1 cellular context compared by ENCODE assay signal in the genomic region with DNA sequence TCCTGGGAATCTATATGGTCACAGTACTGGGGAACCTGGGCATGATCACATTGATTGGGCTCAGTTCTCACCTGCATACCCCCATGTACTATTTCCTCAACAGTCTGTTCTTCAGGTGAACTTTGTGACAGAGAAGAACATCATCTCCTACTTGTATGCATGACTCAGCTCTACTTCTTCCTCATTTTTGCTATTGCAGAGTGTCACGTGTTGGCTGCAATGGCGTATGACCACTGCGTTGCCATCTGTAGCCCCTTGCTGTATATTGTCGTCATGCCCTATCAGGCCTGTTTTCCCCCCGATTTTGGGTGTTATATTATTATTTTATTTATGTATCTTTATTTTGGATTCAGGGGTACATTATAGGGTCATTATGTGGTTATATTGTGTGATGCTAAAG.
TF ChIP-seq lines count a peak whose summit lies in the region.

No MANE protein-coding gene starts in this region.

TF ChIP-seq in K562, 482 proteins besides CTCF, POLR2A, EP300 and RAD21 (continued from another document and continues in another):
- TF ChIP-seq, protein P1, sequence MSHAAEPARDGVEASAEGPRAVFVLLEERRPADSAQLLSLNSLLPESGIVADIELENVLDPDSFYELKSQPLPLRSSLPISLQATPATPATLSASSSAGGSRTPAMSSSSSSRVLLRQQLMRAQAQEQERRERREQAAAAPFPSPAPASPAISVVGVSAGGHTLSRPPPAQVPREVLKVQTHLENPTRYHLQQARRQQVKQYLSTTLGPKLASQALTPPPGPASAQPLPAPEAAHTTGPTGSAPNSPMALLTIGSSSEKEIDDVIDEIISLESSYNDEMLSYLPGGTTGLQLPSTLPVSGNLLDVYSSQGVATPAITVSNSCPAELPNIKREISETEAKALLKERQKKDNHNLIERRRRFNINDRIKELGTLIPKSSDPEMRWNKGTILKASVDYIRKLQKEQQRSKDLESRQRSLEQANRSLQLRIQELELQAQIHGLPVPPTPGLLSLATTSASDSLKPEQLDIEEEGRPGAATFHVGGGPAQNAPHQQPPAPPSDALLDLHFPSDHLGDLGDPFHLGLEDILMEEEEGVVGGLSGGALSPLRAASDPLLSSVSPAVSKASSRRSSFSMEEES (CRISPR knock-in tag; IDR thresholded peaks at IDR 0.05) = no peak
- TF ChIP-seq CTCFL (IDR thresholded peaks at IDR 0.05; ENCODE audit: borderline replicate concordance, insufficient read depth, low read depth, low read length, poor library complexity, severe bottlenecking) (no peak), BHLHE40 (IDR thresholded peaks at IDR 0.05; ENCODE audit: low read length) (peak; percentile 60), GABPB1 (CRISPR knock-in tag; IDR thresholded peaks at IDR 0.05) (no peak), FUS (optimal IDR thresholded peaks at IDR 0.05; ENCODE audit: low read depth, low read length) (no peak), CREM (IDR thresholded peaks at IDR 0.05; ENCODE audit: low read depth) (0 out of 2 replicates have a peak, but pooled peaks have one; percentile 23), RBM17 (IDR thresholded peaks at IDR 0.05; ENCODE audit: borderline replicate concordance, low read depth, low read length) (no peak), SMAD4 (CRISPR knock-in tag; conservative IDR thresholded peaks at IDR 0.05) (peak; percentile 62; the same call in 1 of the 2 replicates), TAF15 (IDR thresholded peaks at IDR 0.05; ENCODE audit: low read depth, low read length) (no peak), EGR1 (conservative IDR thresholded peaks at IDR 0.05) (no peak), FOSL1 (tag; conservative IDR thresholded peaks at IDR 0.05) (peak; percentile 42; the same call in 1 of the 2 replicates), ZNF57 (CRISPR knock-in tag; IDR thresholded peaks at IDR 0.05) (no peak), ZNF584 (CRISPR knock-in tag; IDR thresholded peaks at IDR 0.05; ENCODE audit: low read depth) (peak; percentile 65; the same call in 1 of the 2 replicates), ZNF407 (IDR thresholded peaks at IDR 0.05; ENCODE audit: low read depth) (no peak), ZNF316 (IDR thresholded peaks at IDR 0.05) (peak; percentile 65; the same call in 1 of the 2 replicates), KLF6 (CRISPR knock-in tag; IDR thresholded peaks at IDR 0.05; ENCODE audit: borderline replicate concordance) (peak; percentile 74), ZNF146 (CRISPR knock-in tag; IDR thresholded peaks at IDR 0.05; ENCODE audit: unreplicated experiment) (no peak), ZNF431 (CRISPR knock-in tag; IDR thresholded peaks at IDR 0.05) (no peak), MAFF (IDR thresholded peaks at IDR 0.05; ENCODE audit: low read length) (peak; percentile 65), ZNF134 (CRISPR knock-in tag; conservative IDR thresholded peaks at IDR 0.05) (no peak), RNF2 (IDR thresholded peaks at IDR 0.05) (no peak), NCOA6 (IDR thresholded peaks at IDR 0.05) (no peak)
- TF ChIP-seq, protein P2, sequence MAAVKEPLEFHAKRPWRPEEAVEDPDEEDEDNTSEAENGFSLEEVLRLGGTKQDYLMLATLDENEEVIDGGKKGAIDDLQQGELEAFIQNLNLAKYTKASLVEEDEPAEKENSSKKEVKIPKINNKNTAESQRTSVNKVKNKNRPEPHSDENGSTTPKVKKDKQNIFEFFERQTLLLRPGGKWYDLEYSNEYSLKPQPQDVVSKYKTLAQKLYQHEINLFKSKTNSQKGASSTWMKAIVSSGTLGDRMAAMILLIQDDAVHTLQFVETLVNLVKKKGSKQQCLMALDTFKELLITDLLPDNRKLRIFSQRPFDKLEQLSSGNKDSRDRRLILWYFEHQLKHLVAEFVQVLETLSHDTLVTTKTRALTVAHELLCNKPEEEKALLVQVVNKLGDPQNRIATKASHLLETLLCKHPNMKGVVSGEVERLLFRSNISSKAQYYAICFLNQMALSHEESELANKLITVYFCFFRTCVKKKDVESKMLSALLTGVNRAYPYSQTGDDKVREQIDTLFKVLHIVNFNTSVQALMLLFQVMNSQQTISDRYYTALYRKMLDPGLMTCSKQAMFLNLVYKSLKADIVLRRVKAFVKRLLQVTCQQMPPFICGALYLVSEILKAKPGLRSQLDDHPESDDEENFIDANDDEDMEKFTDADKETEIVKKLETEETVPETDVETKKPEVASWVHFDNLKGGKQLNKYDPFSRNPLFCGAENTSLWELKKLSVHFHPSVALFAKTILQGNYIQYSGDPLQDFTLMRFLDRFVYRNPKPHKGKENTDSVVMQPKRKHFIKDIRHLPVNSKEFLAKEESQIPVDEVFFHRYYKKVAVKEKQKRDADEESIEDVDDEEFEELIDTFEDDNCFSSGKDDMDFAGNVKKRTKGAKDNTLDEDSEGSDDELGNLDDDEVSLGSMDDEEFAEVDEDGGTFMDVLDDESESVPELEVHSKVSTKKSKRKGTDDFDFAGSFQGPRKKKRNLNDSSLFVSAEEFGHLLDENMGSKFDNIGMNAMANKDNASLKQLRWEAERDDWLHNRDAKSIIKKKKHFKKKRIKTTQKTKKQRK (IDR thresholded peaks at IDR 0.05; ENCODE audit: borderline replicate concordance, low read depth, low read length) = no peak
- TF ChIP-seq, protein P3, sequence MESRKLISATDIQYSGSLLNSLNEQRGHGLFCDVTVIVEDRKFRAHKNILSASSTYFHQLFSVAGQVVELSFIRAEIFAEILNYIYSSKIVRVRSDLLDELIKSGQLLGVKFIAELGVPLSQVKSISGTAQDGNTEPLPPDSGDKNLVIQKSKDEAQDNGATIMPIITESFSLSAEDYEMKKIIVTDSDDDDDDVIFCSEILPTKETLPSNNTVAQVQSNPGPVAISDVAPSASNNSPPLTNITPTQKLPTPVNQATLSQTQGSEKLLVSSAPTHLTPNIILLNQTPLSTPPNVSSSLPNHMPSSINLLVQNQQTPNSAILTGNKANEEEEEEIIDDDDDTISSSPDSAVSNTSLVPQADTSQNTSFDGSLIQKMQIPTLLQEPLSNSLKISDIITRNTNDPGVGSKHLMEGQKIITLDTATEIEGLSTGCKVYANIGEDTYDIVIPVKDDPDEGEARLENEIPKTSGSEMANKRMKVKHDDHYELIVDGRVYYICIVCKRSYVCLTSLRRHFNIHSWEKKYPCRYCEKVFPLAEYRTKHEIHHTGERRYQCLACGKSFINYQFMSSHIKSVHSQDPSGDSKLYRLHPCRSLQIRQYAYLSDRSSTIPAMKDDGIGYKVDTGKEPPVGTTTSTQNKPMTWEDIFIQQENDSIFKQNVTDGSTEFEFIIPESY (CRISPR knock-in tag; IDR thresholded peaks at IDR 0.05) = no peak
- TF ChIP-seq, protein P4, sequence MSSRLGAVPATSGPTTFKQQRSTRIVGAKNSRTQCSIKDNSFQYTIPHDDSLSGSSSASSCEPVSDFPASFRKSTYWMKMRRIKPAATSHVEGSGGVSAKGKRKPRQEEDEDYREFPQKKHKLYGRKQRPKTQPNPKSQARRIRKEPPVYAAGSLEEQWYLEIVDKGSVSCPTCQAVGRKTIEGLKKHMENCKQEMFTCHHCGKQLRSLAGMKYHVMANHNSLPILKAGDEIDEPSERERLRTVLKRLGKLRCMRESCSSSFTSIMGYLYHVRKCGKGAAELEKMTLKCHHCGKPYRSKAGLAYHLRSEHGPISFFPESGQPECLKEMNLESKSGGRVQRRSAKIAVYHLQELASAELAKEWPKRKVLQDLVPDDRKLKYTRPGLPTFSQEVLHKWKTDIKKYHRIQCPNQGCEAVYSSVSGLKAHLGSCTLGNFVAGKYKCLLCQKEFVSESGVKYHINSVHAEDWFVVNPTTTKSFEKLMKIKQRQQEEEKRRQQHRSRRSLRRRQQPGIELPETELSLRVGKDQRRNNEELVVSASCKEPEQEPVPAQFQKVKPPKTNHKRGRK (tag; IDR thresholded peaks at IDR 0.05) = no peak
- TF ChIP-seq, protein P5, sequence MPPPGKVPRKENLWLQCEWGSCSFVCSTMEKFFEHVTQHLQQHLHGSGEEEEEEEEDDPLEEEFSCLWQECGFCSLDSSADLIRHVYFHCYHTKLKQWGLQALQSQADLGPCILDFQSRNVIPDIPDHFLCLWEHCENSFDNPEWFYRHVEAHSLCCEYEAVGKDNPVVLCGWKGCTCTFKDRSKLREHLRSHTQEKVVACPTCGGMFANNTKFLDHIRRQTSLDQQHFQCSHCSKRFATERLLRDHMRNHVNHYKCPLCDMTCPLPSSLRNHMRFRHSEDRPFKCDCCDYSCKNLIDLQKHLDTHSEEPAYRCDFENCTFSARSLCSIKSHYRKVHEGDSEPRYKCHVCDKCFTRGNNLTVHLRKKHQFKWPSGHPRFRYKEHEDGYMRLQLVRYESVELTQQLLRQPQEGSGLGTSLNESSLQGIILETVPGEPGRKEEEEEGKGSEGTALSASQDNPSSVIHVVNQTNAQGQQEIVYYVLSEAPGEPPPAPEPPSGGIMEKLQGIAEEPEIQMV (tag; conservative IDR thresholded peaks at IDR 0.05; ENCODE audit: low read depth) = 0 out of 2 replicates have a peak, but pooled peaks have one; percentile 30
